ENCODE assay signal across 11 cellular contexts in the genomic region with DNA sequence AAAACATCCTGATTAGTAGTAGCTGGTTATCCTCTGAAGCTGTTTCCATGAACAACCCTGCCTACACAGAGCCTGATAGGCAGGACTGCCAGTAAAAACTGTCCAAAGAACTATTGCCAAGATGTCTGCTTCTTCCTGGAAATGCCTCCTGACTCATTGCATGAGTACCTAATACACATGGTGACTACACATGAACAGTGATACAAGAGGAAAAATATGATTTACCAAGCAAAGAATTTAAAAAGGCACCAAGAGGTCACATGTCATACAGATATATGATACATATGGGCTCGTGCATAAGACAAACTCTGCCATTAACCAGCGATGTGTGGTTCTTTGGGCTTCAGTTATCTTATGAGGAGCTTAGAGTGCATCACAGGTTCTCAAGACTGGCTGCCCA.
DNase-seq lines count a peak whose midpoint lies in the region; ATAC-seq, FAIRE-seq and TF ChIP-seq lines count a peak whose summit lies in the region.
"Had no signal": no experiment of that assay in that cellular context is flagged by ENCODE, and none has a peak within 500 bp of the region (broad histone marks: within the 10 kb centered on the region; RNA-seq: fewer than 3 reads in every experiment).

No MANE protein-coding gene starts in this region.

- no peak overlapping the region for H3K9ac ChIP-seq in K562 (ENCODE audit: insufficient read depth in 1 of 2, low read depth in 2 of 2, low read length in 2 of 2)

- TF ChIP-seq CTCF in K562 (IDR thresholded peaks at IDR 0.05 in 2 of 3, conservative IDR thresholded peaks at IDR 0.05 in 1 of 3; ENCODE audit: insufficient read depth in 2 of 3, low read depth in 1 of 3, low read length in 3 of 3) (no peak), hepatocyte (IDR thresholded peaks at IDR 0.05; ENCODE audit: poor library complexity) (no peak)

- H3K4me1 ChIP-seq in K562 (replicated peaks in 1 of 2; ENCODE audit: control insufficient read depth in 2 of 2, insufficient read depth in 2 of 2, low read length in 2 of 2) (peaks cover 0 to 16% of the 10 kb centered on the region in 2 experiments; a peak in 2 of 5 replicates), hepatocyte (ENCODE audit: insufficient read depth) (peaks cover 3% of the 10 kb centered on the region)

- peak; percentile 72 for ATAC-seq in K562
- ATAC-seq in natural killer cell treated with Interleukin-12 subunit alpha and Interleukin-12 subunit beta and Interleukin-15 and Interleukin-18, amount 100 ng/mL, for 72 hours, result no peak

- H3K4me3 Mint-ChIP-seq in natural killer cell treated with Interleukin-12 subunit alpha and Interleukin-12 subunit beta and Interleukin-15 and Interleukin-18, amount 100 ng/mL, for 72 hours, result no peak overlapping the region

- POLR2A ChIA-PET in K562 (lab: Yijun Ruan, JAX), result no interaction called here

- intact Hi-C loops in K562 (cut with micrococcal nuclease), result no loop called here

- H3K27me3 ChIP-seq in K562 (ENCODE audit: control insufficient read depth in 2 of 2, insufficient read depth in 2 of 2, low read length in 2 of 2) (no peaks in the 10 kb centered on the region), hepatocyte (no peaks in the 10 kb centered on the region)

- H3K27ac ChIP-seq in K562 (ENCODE audit: extremely low read depth, low read depth, low read length) (peak overlapping the region; percentile 49), hepatocyte (no peak overlapping the region)

- H3K79me2 ChIP-seq in K562 (ENCODE audit: control insufficient read depth, insufficient read depth, low read length) (no peaks in the 10 kb centered on the region), hepatocyte (no peaks in the 10 kb centered on the region)

- H3K4me3 ChIP-seq in K562, result no peak overlapping the region
- no peak overlapping the region for H3K4me3 ChIP-seq in hepatocyte

- no peaks in the 10 kb centered on the region for H3K36me3 ChIP-seq in K562 (ENCODE audit: control insufficient read depth, insufficient read depth, low read length)
- H3K36me3 ChIP-seq in hepatocyte (replicated peaks; ENCODE audit: insufficient read depth, low read depth), result no peaks in the 10 kb centered on the region

- no peak for TF ChIP-seq EP300 in K562 (IDR thresholded peaks at IDR 0.05; ENCODE audit: low read length)

- CTCF ChIA-PET in K562 (lab: Yijun Ruan, JAX; ENCODE audit: low intra/inter-chr PET ratio), result no interaction called here

- 6% methylated on average over 2 of the region's 2 CpGs for WGBS in K562 (ENCODE audit: insufficient coverage, low coverage, missing lambda C conversion rate)
- 84% methylated on average over 2 of the region's 2 CpGs for whole genome bisulfite sequencing in hepatocyte (ENCODE audit: low lambda C conversion rate, missing lambda C conversion rate)

- H3K9me3 Mint-ChIP-seq in natural killer cell treated with Interleukin-12 subunit alpha and Interleukin-12 subunit beta and Interleukin-15 and Interleukin-18, amount 100 ng/mL, for 72 hours, result peaks cover 11% of the 10 kb centered on the region

- 0 out of 2 replicates have a peak overlapping the region, but pooled peaks have one; percentile 23 for H3K4me2 ChIP-seq in K562 (ENCODE audit: insufficient read depth, low read length)
- no peak overlapping the region for H3K4me2 ChIP-seq in hepatocyte

- peak; percentile 52 for FAIRE-seq in K562 (lab: Jason Lieb, UNC)

- BruUV-seq in K562 (replicated peaks; lab: Mats Ljungman, UMichigan), result no TSS peak

- no peaks in the 10 kb centered on the region for H3K9me2 ChIP-seq in hepatocyte (replicated peaks; ENCODE audit: insufficient read depth)

- H3K9me1 ChIP-seq in K562 (ENCODE audit: control insufficient read depth, insufficient read depth, low read length), result no peaks in the 10 kb centered on the region

- TF ChIP-seq RAD21 in K562 (CRISPR knock-in tag; conservative IDR thresholded peaks at IDR 0.05 in 1 of 2, IDR thresholded peaks at IDR 0.05 in 1 of 2), result no peak

- H3K36me3 Mint-ChIP-seq in natural killer cell treated with Interleukin-12 subunit alpha and Interleukin-12 subunit beta and Interleukin-15 and Interleukin-18, amount 100 ng/mL, for 72 hours, result no peaks in the 10 kb centered on the region

- no peaks in the 10 kb centered on the region for H3K4me1 Mint-ChIP-seq in natural killer cell treated with Interleukin-12 subunit alpha and Interleukin-12 subunit beta and Interleukin-15 and Interleukin-18, amount 100 ng/mL, for 72 hours (ENCODE audit: low read depth in 2 of 2)

- H3K27ac Mint-ChIP-seq in natural killer cell treated with Interleukin-12 subunit alpha and Interleukin-12 subunit beta and Interleukin-15 and Interleukin-18, amount 100 ng/mL, for 72 hours, result no peak overlapping the region

- no peak for TF ChIP-seq POLR2A in K562 (conservative IDR thresholded peaks at IDR 0.05)

- in situ Hi-C loops in K562 (cut with MboI), result no loop called here

- H2AFZ ChIP-seq in K562 (ENCODE audit: low read depth, low read length) (peak overlapping the region; percentile 77), hepatocyte (no peak overlapping the region)

- H3K27me3 Mint-ChIP-seq in natural killer cell treated with Interleukin-12 subunit alpha and Interleukin-12 subunit beta and Interleukin-15 and Interleukin-18, amount 100 ng/mL, for 72 hours, result no peaks in the 10 kb centered on the region

- DNase-seq in A172 (ENCODE audit: low spot score) (peak; percentile 74), HK-2 (ENCODE audit: unreplicated experiment) (peak; percentile 2), K562 (ENCODE audit: extremely low read depth in 1 of 4, low spot score in 3 of 4) (peak in 2 of 4 experiments; percentile 37 to 74), hepatocyte (ENCODE audit: low spot score) (peak; percentile 8), superior temporal gyrus (ENCODE audit: extremely low spot score) (no peak), NCI-H2196 treated with DMSO at 0.1 percent for 48 hours (lab: John Stamatoyannopoulos, UW; ENCODE audit: unreplicated experiment) (no peak), HuH-7.5 (ENCODE audit: low spot score) (no peak)
- no peak for DNase-seq in natural killer cell treated with Interleukin-12 subunit alpha and Interleukin-12 subunit beta and Interleukin-15 and Interleukin-18, amount 100 ng/mL, for 72 hours (ENCODE audit: low spot score)
- DNase-seq: activated CD4-positive, alpha-beta T cell treated with anti-CD3 and anti-CD28 coated beads for 4 hours; AML-193; NCI-H524 treated with DMSO at 0.1 percent for 48 hours had no signal

- H3K9me3 ChIP-seq in K562 (replicated peaks; ENCODE audit: control insufficient read depth, insufficient read depth, low read depth, low read length) (no peaks in the 10 kb centered on the region), hepatocyte (ENCODE audit: low read depth) (no peaks in the 10 kb centered on the region)

- H4K20me1 ChIP-seq in K562 (replicated peaks; ENCODE audit: control insufficient read depth, insufficient read depth, low read length) (no peaks in the 10 kb centered on the region), hepatocyte (ENCODE audit: insufficient read depth, poor library complexity, severe bottlenecking) (no peaks in the 10 kb centered on the region)

TF ChIP-seq in K562, 482 proteins besides CTCF, POLR2A, EP300 and RAD21 (continues in another document):
- TF ChIP-seq HMGN3 (IDR thresholded peaks at IDR 0.05; ENCODE audit: borderline replicate concordance, extremely low read depth, insufficient read length, low read depth, low read length), result no peak
- no peak for TF ChIP-seq DNMT1 (IDR thresholded peaks at IDR 0.05)
- TF ChIP-seq, protein P1, sequence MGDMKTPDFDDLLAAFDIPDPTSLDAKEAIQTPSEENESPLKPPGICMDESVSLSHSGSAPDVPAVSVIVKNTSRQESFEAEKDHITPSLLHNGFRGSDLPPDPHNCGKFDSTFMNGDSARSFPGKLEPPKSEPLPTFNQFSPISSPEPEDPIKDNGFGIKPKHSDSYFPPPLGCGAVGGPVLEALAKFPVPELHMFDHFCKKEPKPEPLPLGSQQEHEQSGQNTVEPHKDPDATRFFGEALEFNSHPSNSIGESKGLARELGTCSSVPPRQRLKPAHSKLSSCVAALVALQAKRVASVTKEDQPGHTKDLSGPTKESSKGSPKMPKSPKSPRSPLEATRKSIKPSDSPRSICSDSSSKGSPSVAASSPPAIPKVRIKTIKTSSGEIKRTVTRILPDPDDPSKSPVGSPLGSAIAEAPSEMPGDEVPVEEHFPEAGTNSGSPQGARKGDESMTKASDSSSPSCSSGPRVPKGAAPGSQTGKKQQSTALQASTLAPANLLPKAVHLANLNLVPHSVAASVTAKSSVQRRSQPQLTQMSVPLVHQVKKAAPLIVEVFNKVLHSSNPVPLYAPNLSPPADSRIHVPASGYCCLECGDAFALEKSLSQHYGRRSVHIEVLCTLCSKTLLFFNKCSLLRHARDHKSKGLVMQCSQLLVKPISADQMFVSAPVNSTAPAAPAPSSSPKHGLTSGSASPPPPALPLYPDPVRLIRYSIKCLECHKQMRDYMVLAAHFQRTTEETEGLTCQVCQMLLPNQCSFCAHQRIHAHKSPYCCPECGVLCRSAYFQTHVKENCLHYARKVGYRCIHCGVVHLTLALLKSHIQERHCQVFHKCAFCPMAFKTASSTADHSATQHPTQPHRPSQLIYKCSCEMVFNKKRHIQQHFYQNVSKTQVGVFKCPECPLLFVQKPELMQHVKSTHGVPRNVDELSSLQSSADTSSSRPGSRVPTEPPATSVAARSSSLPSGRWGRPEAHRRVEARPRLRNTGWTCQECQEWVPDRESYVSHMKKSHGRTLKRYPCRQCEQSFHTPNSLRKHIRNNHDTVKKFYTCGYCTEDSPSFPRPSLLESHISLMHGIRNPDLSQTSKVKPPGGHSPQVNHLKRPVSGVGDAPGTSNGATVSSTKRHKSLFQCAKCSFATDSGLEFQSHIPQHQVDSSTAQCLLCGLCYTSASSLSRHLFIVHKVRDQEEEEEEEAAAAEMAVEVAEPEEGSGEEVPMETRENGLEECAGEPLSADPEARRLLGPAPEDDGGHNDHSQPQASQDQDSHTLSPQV (IDR thresholded peaks at IDR 0.05), result peak; percentile 73
- no peak for TF ChIP-seq BRF1 (IDR thresholded peaks at IDR 0.05; ENCODE audit: borderline replicate concordance, extremely low read depth, insufficient read length)
- peak; percentile 60; the same call in 1 of the 2 replicates for TF ChIP-seq JUND (IDR thresholded peaks at IDR 0.05; ENCODE audit: borderline replicate concordance, low read depth, low read length)
- TF ChIP-seq JUND (tag; IDR thresholded peaks at IDR 0.05; ENCODE audit: borderline replicate concordance, low read depth, low read length), result peak; percentile 58; the same call in 1 of the 3 replicates
- peak; percentile 64 for TF ChIP-seq ARID1B (IDR thresholded peaks at IDR 0.05)
- TF ChIP-seq, protein P2, sequence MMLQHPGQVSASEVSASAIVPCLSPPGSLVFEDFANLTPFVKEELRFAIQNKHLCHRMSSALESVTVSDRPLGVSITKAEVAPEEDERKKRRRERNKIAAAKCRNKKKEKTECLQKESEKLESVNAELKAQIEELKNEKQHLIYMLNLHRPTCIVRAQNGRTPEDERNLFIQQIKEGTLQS (IDR thresholded peaks at IDR 0.05), result peak; percentile 45; the same call in 1 of the 2 replicates
- TF ChIP-seq, protein P2 (CRISPR knock-in tag; conservative IDR thresholded peaks at IDR 0.05), result no peak
- TF ChIP-seq NELFE (IDR thresholded peaks at IDR 0.05; ENCODE audit: insufficient read depth, insufficient read length), result no peak

Comparison
In these comparisons a context has a peak if more than half of its experiments do, and no peak if none do; other contexts are left out.
1. DNase-seq: peak in A172 (single experiment), HK-2 (single experiment) and hepatocyte (single experiment); none in superior temporal gyrus (single experiment), natural killer cell treated with Interleukin-12 subunit alpha and Interleukin-12 subunit beta and Interleukin-15 and Interleukin-18, amount 100 ng/mL, for 72 hours (single experiment), NCI-H2196 treated with DMSO at 0.1 percent for 48 hours (single experiment) and HuH-7.5 (single experiment).